Comparison of ENCODE assay signal across 19 cellular contexts in the genomic region with DNA sequence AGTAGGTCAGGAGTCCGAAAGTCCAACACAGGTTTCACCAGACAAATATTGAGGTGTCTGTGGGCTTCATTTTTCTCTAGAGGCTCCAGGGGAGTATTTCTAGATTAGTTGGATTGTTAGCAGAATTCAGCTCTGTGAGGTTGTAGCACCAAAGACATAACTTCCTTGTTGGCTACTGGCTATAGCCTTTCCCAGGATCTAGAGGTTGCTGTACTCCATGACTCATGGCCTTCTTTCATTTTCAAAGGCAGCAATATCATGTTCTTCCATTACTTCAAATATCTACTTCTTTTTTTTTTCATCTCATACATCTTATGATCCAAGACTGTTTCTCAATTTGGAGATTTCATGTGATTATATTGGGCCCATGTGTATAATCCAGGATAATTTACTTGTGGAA.
A peak's percentile ranks its signal among the peaks of the same experiment; 100 is the strongest.
DNase-seq lines count a peak whose midpoint lies in the region; ATAC-seq and TF ChIP-seq lines count a peak whose summit lies in the region.
"Had no signal": no experiment of that assay in that cellular context is flagged by ENCODE, and none has a peak within 500 bp of the region (broad histone marks: within the 10 kb centered on the region; RNA-seq: fewer than 3 reads in every experiment).

No MANE protein-coding gene starts in this region.

- H3K27ac ChIP-seq in breast epithelium (no peak overlapping the region), RWPE2 (ENCODE audit: poor library complexity, severe bottlenecking) (no peak overlapping the region), fibroblast of lung (ENCODE audit: insufficient read depth, low read length) (no peak overlapping the region)
- no peak overlapping the region for H3K27ac ChIP-seq in CD4-positive, alpha-beta T cell (ENCODE audit: low read depth, low read length)
- H3K27ac ChIP-seq: SK-N-MC had no signal

- no peaks in the 10 kb centered on the region for H3K9me3 ChIP-seq in breast epithelium
- no peaks in the 10 kb centered on the region for H3K9me3 ChIP-seq in RWPE2 (ENCODE audit: severe bottlenecking)
- H3K9me3 ChIP-seq in fibroblast of lung (ENCODE audit: control insufficient read depth, insufficient read depth, low read depth, low read length): no peaks in the 10 kb centered on the region
- no peaks in the 10 kb centered on the region for H3K9me3 ChIP-seq in CD4-positive, alpha-beta T cell (ENCODE audit: control insufficient read depth, low read length)
- H3K9me3 ChIP-seq: Caco-2 had no signal

- no peak overlapping the region for H3K4me3 ChIP-seq in breast epithelium
- H3K4me3 ChIP-seq in RWPE2 (ENCODE audit: severe bottlenecking): no peak overlapping the region
- H3K4me3 ChIP-seq in fibroblast of lung (replicated peaks in 1 of 4; ENCODE audit: control extremely low read depth in 1 of 4, insufficient read depth in 1 of 4, low read depth in 3 of 4, low read length in 4 of 4): no peak overlapping the region
- H3K4me3 ChIP-seq: SK-N-MC had no signal

- no peak overlapping the region for H3K9ac ChIP-seq in fibroblast of lung (ENCODE audit: insufficient read depth, low read length)

- TF ChIP-seq POLR2A in breast epithelium (IDR thresholded peaks at IDR 0.05): no peak

- no peaks in the 10 kb centered on the region for H3K36me3 Mint-ChIP-seq in MCF 10A (ENCODE audit: insufficient read depth, unreplicated experiment)
- H3K36me3 Mint-ChIP-seq in CD4-positive, alpha-beta T cell (ENCODE audit: low read depth): no peaks in the 10 kb centered on the region

- DNase-seq in MCF 10A (ENCODE audit: unreplicated experiment) (peak; percentile 6), breast epithelium (ENCODE audit: low spot score in 2 of 2) (no peak), RWPE2 (ENCODE audit: low spot score) (no peak), fibroblast of lung (ENCODE audit: low read depth in 2 of 2) (peak; percentile 9 to 14), HuH-7.5 (ENCODE audit: low spot score) (no peak), midbrain (lab: John Stamatoyannopoulos, UW) (no peak), NCI-H128 (lab: John Stamatoyannopoulos, UW; ENCODE audit: unreplicated experiment) (no peak)
- no peak for DNase-seq in CD4-positive, alpha-beta T cell
- DNase-seq: C1 segment of cervical spinal cord; Caco-2; DMS79 treated with DMSO at 0.1 percent for 48 hours; GOT3; NCI-H1436 treated with DMSO at 0.1 percent for 48 hours; NCI-H2081 treated with DMSO at 0.1 percent for 48 hours; NCI-H526; NK-92 treated with Interleukin-12 subunit alpha and Interleukin-12 subunit beta, amount 100 ng/mL, for 24 hours; OCI-M1 had no signal

- H3K27ac Mint-ChIP-seq in MCF 10A (ENCODE audit: low read depth, unreplicated experiment): no peak overlapping the region
- no peak overlapping the region for H3K27ac Mint-ChIP-seq in CD4-positive, alpha-beta T cell

- peaks cover 52% of the 10 kb centered on the region for H3K27me3 Mint-ChIP-seq in MCF 10A (ENCODE audit: insufficient read depth, unreplicated experiment)
- no peaks in the 10 kb centered on the region for H3K27me3 Mint-ChIP-seq in CD4-positive, alpha-beta T cell

- no peak overlapping the region for H3K4me2 ChIP-seq in fibroblast of lung (ENCODE audit: extremely low read depth, insufficient read depth, low read length)

- H2AFZ ChIP-seq in fibroblast of lung (ENCODE audit: low read length): no peak overlapping the region

- peak; percentile 62; the same call in 2 of the 3 replicates for ATAC-seq in RWPE2 (ENCODE audit: low read depth)
- ATAC-seq in CD4-positive, alpha-beta T cell (ENCODE audit: poor library complexity): no peak
- ATAC-seq: HepG2 had no signal

- POLR2A ChIA-PET in MCF 10A (lab: Yijun Ruan, JAX): no interaction called here
- POLR2A ChIA-PET in CD4-positive, alpha-beta T cell (lab: Charles Lee): no interaction called here

- H3K36me3 ChIP-seq in breast epithelium (no peaks in the 10 kb centered on the region), RWPE2 (ENCODE audit: low read depth) (no peaks in the 10 kb centered on the region), fibroblast of lung (ENCODE audit: control insufficient read depth, insufficient read depth, low read length) (no peaks in the 10 kb centered on the region)

- no peaks in the 10 kb centered on the region for H3K79me2 ChIP-seq in fibroblast of lung (ENCODE audit: control insufficient read depth, insufficient read depth, low read length)

- intact Hi-C loops in MCF 10A (cut with micrococcal nuclease) (no loop called here), breast epithelium (cut with DNase I; ENCODE audit: low total_unique reads) (no loop called here)
- intact Hi-C loops in CD4-positive, alpha-beta T cell (cut with DNase I, micrococcal nuclease): no loop called here

- no TSS peak for BruUV-seq in MCF 10A (replicated peaks; lab: Mats Ljungman, UMichigan)

- no peaks in the 10 kb centered on the region for H3K4me1 ChIP-seq in breast epithelium
- no peaks in the 10 kb centered on the region for H3K4me1 ChIP-seq in RWPE2 (ENCODE audit: insufficient read depth, poor library complexity, severe bottlenecking)
- no peaks in the 10 kb centered on the region for H3K4me1 ChIP-seq in fibroblast of lung (ENCODE audit: control insufficient read depth, extremely low read depth, insufficient read depth, low read length)
- H3K4me1 ChIP-seq: Caco-2 had no signal

- H3K4me1 Mint-ChIP-seq in MCF 10A (ENCODE audit: insufficient read depth, unreplicated experiment): no peaks in the 10 kb centered on the region
- H3K4me1 Mint-ChIP-seq in CD4-positive, alpha-beta T cell (ENCODE audit: low read depth): no peaks in the 10 kb centered on the region

- no peaks in the 10 kb centered on the region for H3K27me3 ChIP-seq in breast epithelium
- no peaks in the 10 kb centered on the region for H3K27me3 ChIP-seq in RWPE2 (ENCODE audit: insufficient read depth, poor library complexity, severe bottlenecking)
- H3K27me3 ChIP-seq in fibroblast of lung (ENCODE audit: control insufficient read depth, insufficient read depth, low read length): no peaks in the 10 kb centered on the region
- no peaks in the 10 kb centered on the region for H3K27me3 ChIP-seq in CD4-positive, alpha-beta T cell (ENCODE audit: control insufficient read depth, insufficient read depth, low read length)

- H4K20me1 ChIP-seq in fibroblast of lung (ENCODE audit: control insufficient read depth, extremely low read depth, insufficient read depth, low read length): no peaks in the 10 kb centered on the region

- CTCF ChIA-PET in MCF 10A (lab: Yijun Ruan, JAX): no interaction called here
- CTCF ChIA-PET in CD4-positive, alpha-beta T cell (lab: Charles Lee): no interaction called here

- no peak overlapping the region for H3K4me3 Mint-ChIP-seq in MCF 10A (ENCODE audit: unreplicated experiment)
- no peak overlapping the region for H3K4me3 Mint-ChIP-seq in CD4-positive, alpha-beta T cell

- H3K9me3 Mint-ChIP-seq in MCF 10A (ENCODE audit: unreplicated experiment): no peaks in the 10 kb centered on the region
- H3K9me3 Mint-ChIP-seq in CD4-positive, alpha-beta T cell: no peaks in the 10 kb centered on the region

- no peak for TF ChIP-seq CTCF in MCF 10A (IDR thresholded peaks at IDR 0.05; ENCODE audit: unreplicated experiment)
- TF ChIP-seq CTCF in breast epithelium (IDR thresholded peaks at IDR 0.05): no peak
- TF ChIP-seq CTCF in RWPE2 (IDR thresholded peaks at IDR 0.05; ENCODE audit: poor library complexity, severe bottlenecking): no peak
- TF ChIP-seq CTCF in fibroblast of lung (conservative IDR thresholded peaks at IDR 0.05 in 1 of 2, IDR thresholded peaks at IDR 0.05 in 1 of 2; ENCODE audit: low read depth in 1 of 2, low read length in 2 of 2): no peak
- TF ChIP-seq CTCF in CD4-positive, alpha-beta T cell (IDR thresholded peaks at IDR 0.05): no peak

Comparison
In these comparisons a context has a peak if more than half of its experiments do, and no peak if none do; other contexts are left out.
1. DNase-seq: peak in MCF 10A (single experiment) and fibroblast of lung (2 of 2); none in breast epithelium (0 of 2), RWPE2 (single experiment), HuH-7.5 (single experiment), midbrain (single experiment), NCI-H128 (single experiment) and CD4-positive, alpha-beta T cell (0 of 10).